Comparison of ENCODE assay signal across 26 cellular contexts in the genomic region with DNA sequence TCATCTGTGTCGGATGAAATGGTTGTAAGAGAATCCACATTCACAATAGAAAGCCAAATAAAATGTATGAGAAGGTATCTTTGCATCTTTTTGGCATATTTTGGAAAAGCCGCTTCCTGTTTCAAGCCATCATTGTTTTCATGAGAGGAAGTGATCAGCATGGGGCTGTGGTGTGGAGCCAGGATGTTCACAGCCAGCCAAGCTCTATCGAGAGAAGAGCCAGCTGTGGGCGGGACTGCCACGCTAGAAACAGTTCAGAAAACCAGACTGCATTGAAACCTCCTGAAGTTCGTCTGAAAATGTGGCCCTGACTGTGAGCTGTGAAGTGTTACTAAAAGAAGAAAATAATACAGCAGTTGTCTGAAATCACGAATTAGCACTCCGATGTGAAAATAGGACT. TPM values are rescaled to one million over a fixed set of nuclear protein-coding genes. Genes with fewer than 3 reads are reported as not detected.
DNase-seq lines count a peak whose midpoint lies in the region; ATAC-seq and TF ChIP-seq lines count a peak whose summit lies in the region.
"Had no signal": no experiment of that assay in that cellular context is flagged by ENCODE, and none has a peak within 500 bp of the region (broad histone marks: within the 10 kb centered on the region; RNA-seq: fewer than 3 reads in every experiment).

No MANE protein-coding gene starts in this region.

- H3K9me2 ChIP-seq in GM23338 (ENCODE audit: insufficient read depth): no peaks in the 10 kb centered on the region; the same call in 1 of the 2 replicates

- H3K4me3 Mint-ChIP-seq in GM23338 (no peak overlapping the region), MCF 10A (ENCODE audit: unreplicated experiment) (no peak overlapping the region)
- H3K4me3 Mint-ChIP-seq: activated naive CD8-positive, alpha-beta T cell treated with anti-CD3 and anti-CD28 coated beads, Interleukin-2, amount 10 ng/mL, durations not matched to agents 7 days and 5 days; activated T-helper 17 cell treated with anti-CD3 and anti-CD28 coated beads, Interleukin-2, amount 50 U/mL, for 72 hours; CD8-positive, alpha-beta T cell; memory B cell; nephron progenitor cell; T-cell had no signal

- H3K4me1 ChIP-seq in GM23338 (ENCODE audit: insufficient read depth): peaks cover 6% of the 10 kb centered on the region; the same call in 1 of the 2 replicates
- H3K4me1 ChIP-seq: transverse colon had no signal

- ATAC-seq in GM23338: no peak
- peak; percentile 81 to 83 for ATAC-seq in left cardiac atrium
- ATAC-seq: activated T-helper 17 cell treated with anti-CD3 and anti-CD28 coated beads, Interleukin-2, amount 50 U/mL, for 72 hours; CD8-positive, alpha-beta T cell; K562; stimulated activated naive CD8-positive, alpha-beta T cell treated with anti-CD3 and anti-CD28 coated beads, Interleukin-15, Interleukin-2, amounts not matched to agents 100 U/mL and 50 U/mL, for 24 hours; T-cell had no signal

- H2AFZ ChIP-seq in GM23338: 0 out of 2 replicates have a peak overlapping the region, but pooled peaks have one; percentile 5

- no peaks in the 10 kb centered on the region for H4K20me1 ChIP-seq in GM23338 (replicated peaks; ENCODE audit: insufficient read depth)

- no TSS peak for BruUV-seq in MCF 10A (replicated peaks; lab: Mats Ljungman, UMichigan)

- H3K4me3 ChIP-seq in GM23338: no peak overlapping the region
- H3K4me3 ChIP-seq: K562, smooth muscle cell, transverse colon had no signal

- H3K27ac Mint-ChIP-seq in GM23338 (no peak overlapping the region), MCF 10A (ENCODE audit: low read depth, unreplicated experiment) (no peak overlapping the region)
- H3K27ac Mint-ChIP-seq: activated naive CD8-positive, alpha-beta T cell treated with anti-CD3 and anti-CD28 coated beads, Interleukin-2, amount 10 ng/mL, durations not matched to agents 7 days and 5 days; activated T-helper 17 cell treated with anti-CD3 and anti-CD28 coated beads, Interleukin-2, amount 50 U/mL, for 72 hours; CD8-positive, alpha-beta T cell; memory B cell; nephron progenitor cell; T-cell had no signal

- H3K27me3 ChIP-seq in GM23338 (ENCODE audit: insufficient read depth): no peaks in the 10 kb centered on the region
- H3K27me3 ChIP-seq: brain microvascular endothelial cell, transverse colon had no signal

- H3K36me3 ChIP-seq in GM23338 (ENCODE audit: insufficient read depth): no peaks in the 10 kb centered on the region
- H3K36me3 ChIP-seq: brain microvascular endothelial cell, transverse colon had no signal

- no peak for DNase-seq in GM23338 (ENCODE audit: low spot score)
- peak in 39 of 56 donors; percentile 2 to 64 (median 21) for DNase-seq in amygdala (lab: John Stamatoyannopoulos, UW)
- DNase-seq in left cardiac atrium: peak; percentile 51
- peak; percentile 16 for DNase-seq in occipital lobe (lab: John Stamatoyannopoulos, UW)
- DNase-seq in NCI-H2171 treated with DMSO at 0.1 percent for 48 hours (lab: John Stamatoyannopoulos, UW): no peak
- no peak for DNase-seq in NCI-H524 treated with DMSO at 0.1 percent for 48 hours (lab: John Stamatoyannopoulos, UW)
- no peak for DNase-seq in NCI-H226
- DNase-seq in MCF 10A (ENCODE audit: unreplicated experiment): no peak
- DNase-seq: activated CD4-positive, alpha-beta T cell treated with anti-CD3 and anti-CD28 coated beads for 48 hours; activated naive CD8-positive, alpha-beta T cell treated with anti-CD3 and anti-CD28 coated beads, Interleukin-2, amount 10 ng/mL, durations not matched to agents 7 days and 5 days; brain microvascular endothelial cell; CD8-positive, alpha-beta T cell; H7; NCI-H1930; NCI-H510A; nephron progenitor cell; stimulated activated CD4-positive, alpha-beta T cell treated with anti-CD3 and anti-CD28 coated beads, Interleukin-2, amount 100 ng/mL, for 48 hours; stimulated activated naive CD8-positive, alpha-beta T cell treated with anti-CD3 and anti-CD28 coated beads, Interleukin-15, Interleukin-2, amounts not matched to agents 100 U/mL and 50 U/mL, for 24 hours; T-cell; transverse colon had no signal

- H3K4me1 Mint-ChIP-seq in GM23338: peaks cover 16% of the 10 kb centered on the region
- H3K4me1 Mint-ChIP-seq in MCF 10A (ENCODE audit: insufficient read depth, unreplicated experiment): no peaks in the 10 kb centered on the region
- H3K4me1 Mint-ChIP-seq: activated naive CD8-positive, alpha-beta T cell treated with anti-CD3 and anti-CD28 coated beads, Interleukin-2, amount 10 ng/mL, durations not matched to agents 7 days and 5 days; activated T-helper 17 cell treated with anti-CD3 and anti-CD28 coated beads, Interleukin-2, amount 50 U/mL, for 72 hours; memory B cell; nephron progenitor cell; T-cell had no signal

- H3K4me2 ChIP-seq in GM23338: no peak overlapping the region
- H3K4me2 ChIP-seq: smooth muscle cell had no signal

- CTCF ChIA-PET in MCF 10A (lab: Yijun Ruan, JAX): no interaction called here

- H3K79me2 ChIP-seq in GM23338 (replicated peaks; ENCODE audit: insufficient read depth): no peaks in the 10 kb centered on the region

- POLR2A ChIA-PET in MCF 10A (lab: Yijun Ruan, JAX): no interaction called here

- H3K27me3 Mint-ChIP-seq in GM23338 (ENCODE audit: insufficient read depth, low read depth, poor library complexity): peaks cover 4% of the 10 kb centered on the region
- peaks cover 1% of the 10 kb centered on the region for H3K27me3 Mint-ChIP-seq in MCF 10A (ENCODE audit: insufficient read depth, unreplicated experiment)
- H3K27me3 Mint-ChIP-seq: activated naive CD8-positive, alpha-beta T cell treated with anti-CD3 and anti-CD28 coated beads, Interleukin-2, amount 10 ng/mL, durations not matched to agents 7 days and 5 days; activated T-helper 17 cell treated with anti-CD3 and anti-CD28 coated beads, Interleukin-2, amount 50 U/mL, for 72 hours; memory B cell had no signal

- H3K9me3 Mint-ChIP-seq in GM23338 (peaks cover 3% of the 10 kb centered on the region; the same call in 2 of the 3 replicates), MCF 10A (ENCODE audit: unreplicated experiment) (no peaks in the 10 kb centered on the region)
- H3K9me3 Mint-ChIP-seq: activated naive CD8-positive, alpha-beta T cell treated with anti-CD3 and anti-CD28 coated beads, Interleukin-2, amount 10 ng/mL, durations not matched to agents 7 days and 5 days; activated T-helper 17 cell treated with anti-CD3 and anti-CD28 coated beads, Interleukin-2, amount 50 U/mL, for 72 hours; CD8-positive, alpha-beta T cell; nephron progenitor cell; T-cell had no signal

- no peak for TF ChIP-seq CTCF in GM23338 (conservative IDR thresholded peaks at IDR 0.05; ENCODE audit: low read depth in 2 of 2)
- no peak for TF ChIP-seq CTCF in MCF 10A (IDR thresholded peaks at IDR 0.05; ENCODE audit: unreplicated experiment)

- intact Hi-C loops in left cardiac atrium (cut with DNase I): no loop called here
- intact Hi-C loops in MCF 10A (cut with micrococcal nuclease): no loop called here

- H3K36me3 Mint-ChIP-seq in GM23338 (ENCODE audit: low read depth) (no peaks in the 10 kb centered on the region), MCF 10A (ENCODE audit: insufficient read depth, unreplicated experiment) (no peaks in the 10 kb centered on the region)
- H3K36me3 Mint-ChIP-seq: activated naive CD8-positive, alpha-beta T cell treated with anti-CD3 and anti-CD28 coated beads, Interleukin-2, amount 10 ng/mL, durations not matched to agents 7 days and 5 days; CD8-positive, alpha-beta T cell; memory B cell; T-cell had no signal

- H3K27ac ChIP-seq in GM23338 (ENCODE audit: low read depth): no peak overlapping the region
- H3K27ac ChIP-seq: brain microvascular endothelial cell, transverse colon had no signal

- no peaks in the 10 kb centered on the region for H3F3A ChIP-seq in GM23338 (replicated peaks; ENCODE audit: low read depth)

RNA-seq across cellular contexts. Expression of a gene that starts 21.2 kb away (rescaled TPM):
- not detected in 2 replicates for total RNA-seq in GM23338 (2014; rRNA removed; shearing (Covaris generic))
- not detected in 2 replicates for polyA plus RNA-seq in GM23338 (2016; fragmentation: Nextera tagmentation; extraction: Ambion mirVana)
- total RNA-seq in left cardiac atrium (not detected), occipital lobe (not detected), MCF 10A (2022) (not detected in 2 replicates)
- total RNA-seq: activated naive CD8-positive, alpha-beta T cell treated with anti-CD3 and anti-CD28 coated beads, Interleukin-2, amount 10 ng/mL, durations not matched to agents 7 days and 5 days; activated T-helper 17 cell treated with anti-CD3 and anti-CD28 coated beads, Interleukin-2, amount 50 U/mL, for 72 hours; CD8-positive, alpha-beta T cell; H7; K562; pulmonary artery endothelial cell; smooth muscle cell; T-cell; transverse colon had no signal
- polyA plus RNA-seq: K562, keratinocyte, smooth muscle cell had no signal

Comparison
In these comparisons a context has a peak if more than half of its experiments do, and no peak if none do; other contexts are left out.
1. DNase-seq: peak in amygdala (39 of 56), left cardiac atrium (single experiment) and occipital lobe (single experiment); none in GM23338 (single experiment), NCI-H2171 treated with DMSO at 0.1 percent for 48 hours (single experiment), NCI-H524 treated with DMSO at 0.1 percent for 48 hours (single experiment), NCI-H226 (single experiment) and MCF 10A (single experiment).